In the genomic region with DNA sequence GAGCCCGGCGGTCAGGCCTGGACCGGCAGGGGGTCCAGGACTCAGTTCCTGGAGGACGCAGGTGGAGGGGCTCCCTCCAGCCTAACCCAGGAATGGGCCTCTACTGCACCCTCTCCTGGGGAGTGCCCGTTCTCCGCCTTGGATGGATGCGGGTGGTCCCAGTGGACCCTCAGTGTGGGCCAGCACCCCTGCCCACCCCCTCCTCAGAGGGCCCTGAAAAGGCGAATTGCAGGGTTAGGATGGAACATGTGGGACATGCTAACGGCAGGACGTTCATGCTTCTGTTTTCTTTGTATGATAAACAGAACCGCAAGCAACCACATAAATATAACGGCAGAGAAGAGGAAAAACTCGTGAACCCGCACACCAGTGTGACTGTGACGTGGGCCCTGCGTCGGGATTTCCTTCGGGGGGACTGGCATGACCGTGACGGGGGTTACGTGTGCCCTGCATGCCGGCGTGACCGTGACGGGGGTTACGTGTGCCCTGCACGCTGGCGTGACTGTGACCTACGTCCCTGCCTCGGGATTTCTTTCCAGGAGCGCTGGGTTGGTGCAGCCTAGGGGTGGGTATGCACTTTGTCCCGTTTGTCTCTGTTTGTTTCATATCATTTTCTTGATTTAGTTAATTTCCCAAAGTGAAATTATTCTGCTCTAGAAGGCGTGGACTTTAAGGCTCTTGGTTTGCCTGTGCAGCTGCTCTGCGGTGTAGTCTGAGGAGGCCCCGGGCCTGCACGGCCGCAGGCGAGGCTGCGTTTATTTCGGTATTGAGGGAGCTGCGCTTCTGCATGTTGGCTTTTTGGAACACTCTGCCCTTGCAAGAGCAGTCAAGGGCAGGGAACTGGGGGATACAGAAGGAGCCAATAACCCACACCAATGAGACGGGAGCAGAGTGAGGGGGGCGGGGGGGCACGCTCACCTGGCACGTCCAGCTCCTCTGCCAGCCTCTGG, we compare ENCODE assay signal across 15 cellular contexts. TPM values are rescaled to one million over a fixed set of nuclear protein-coding genes. Genes with fewer than 3 reads are reported as not detected.
DNase-seq lines count a peak whose midpoint lies in the region; ATAC-seq and TF ChIP-seq lines count a peak whose summit lies in the region.
"Had no signal": no experiment of that assay in that cellular context is flagged by ENCODE, and none has a peak within 500 bp of the region (broad histone marks: within the 10 kb centered on the region; RNA-seq: fewer than 3 reads in every experiment).

No MANE protein-coding gene starts in this region.

- no peak for ATAC-seq in mucosa of descending colon
- ATAC-seq in aorta (ENCODE audit: low FRiP score): no peak
- no peak for ATAC-seq in activated T-cell treated with anti-CD3 and anti-CD28 coated beads, Interleukin-2, amount 50 U/mL, for 4 hours

- H3K27me3 Mint-ChIP-seq in MCF 10A (ENCODE audit: insufficient read depth, unreplicated experiment): no peaks in the 10 kb centered on the region
- no peaks in the 10 kb centered on the region for H3K27me3 Mint-ChIP-seq in activated T-cell treated with anti-CD3 and anti-CD28 coated beads, Interleukin-2, amount 50 U/mL, for 4 hours (ENCODE audit: low read depth)
- H3K27me3 Mint-ChIP-seq: activated CD4-positive, alpha-beta memory T cell treated with anti-CD3 and anti-CD28 coated beads, Interleukin-2, amount 10 ng/mL, durations not matched to agents 7 days and 5 days had no signal

- H3K27me3 ChIP-seq in breast epithelium (no peaks in the 10 kb centered on the region), dorsolateral prefrontal cortex (no peaks in the 10 kb centered on the region), aorta (ENCODE audit: control insufficient read depth in 1 of 2, insufficient read depth in 2 of 2, low read length in 1 of 2) (no peaks in the 10 kb centered on the region), BE2C (no peaks in the 10 kb centered on the region)
- H3K27me3 ChIP-seq: neutrophil had no signal

- no peak overlapping the region for H3K27ac ChIP-seq in breast epithelium
- peak overlapping the region in 17 of 59 donors; percentile 1 to 92 (median 49) for H3K27ac ChIP-seq in dorsolateral prefrontal cortex
- H3K27ac ChIP-seq in aorta (ENCODE audit: low read depth in 1 of 2, low read length in 2 of 2): no peak overlapping the region
- H3K27ac ChIP-seq: foreskin keratinocyte, neutrophil had no signal

- CTCF ChIA-PET in MCF 10A (lab: Yijun Ruan, JAX): interaction anchor here (1.0 to 1.2 kb wide), 2 partner anchors 9 to 70 kb away, joined by 3 to 6 read pairs; no protein-coding TSS in a partner anchor

- H3K36me3 Mint-ChIP-seq in MCF 10A (ENCODE audit: insufficient read depth, unreplicated experiment): no peaks in the 10 kb centered on the region
- no peaks in the 10 kb centered on the region for H3K36me3 Mint-ChIP-seq in activated T-cell treated with anti-CD3 and anti-CD28 coated beads, Interleukin-2, amount 50 U/mL, for 4 hours (ENCODE audit: insufficient read depth)

- no peak overlapping the region for H3K27ac Mint-ChIP-seq in MCF 10A (ENCODE audit: low read depth, unreplicated experiment)
- H3K27ac Mint-ChIP-seq: activated CD4-positive, alpha-beta memory T cell treated with anti-CD3 and anti-CD28 coated beads, Interleukin-2, amount 10 ng/mL, durations not matched to agents 7 days and 5 days had no signal

- H3K4me1 ChIP-seq in breast epithelium (no peaks in the 10 kb centered on the region), mucosa of descending colon (ENCODE audit: low read depth) (peaks cover 10% of the 10 kb centered on the region), aorta (ENCODE audit: control insufficient read depth in 1 of 2, insufficient read depth in 2 of 2, low read length in 2 of 2) (no peaks in the 10 kb centered on the region), BE2C (peaks cover 9% of the 10 kb centered on the region)
- H3K4me1 ChIP-seq: foreskin keratinocyte had no signal

- H3K36me3 ChIP-seq in breast epithelium (no peaks in the 10 kb centered on the region), mucosa of descending colon (ENCODE audit: low read depth) (no peaks in the 10 kb centered on the region), aorta (ENCODE audit: control insufficient read depth in 1 of 2, insufficient read depth in 2 of 2, low read length in 1 of 2) (no peaks in the 10 kb centered on the region), BE2C (no peaks in the 10 kb centered on the region)
- H3K36me3 ChIP-seq: neutrophil had no signal

- no peaks in the 10 kb centered on the region for H3K4me1 Mint-ChIP-seq in MCF 10A (ENCODE audit: insufficient read depth, unreplicated experiment)
- no peaks in the 10 kb centered on the region for H3K4me1 Mint-ChIP-seq in activated T-cell treated with anti-CD3 and anti-CD28 coated beads, Interleukin-2, amount 50 U/mL, for 4 hours (ENCODE audit: low read depth)
- H3K4me1 Mint-ChIP-seq: activated CD4-positive, alpha-beta memory T cell treated with anti-CD3 and anti-CD28 coated beads, Interleukin-2, amount 10 ng/mL, durations not matched to agents 7 days and 5 days had no signal

- intact Hi-C loops in breast epithelium (cut with DNase I; ENCODE audit: low total_unique reads) (no loop called here), MCF 10A (cut with micrococcal nuclease) (no loop called here), dorsolateral prefrontal cortex (cut with DNase I) (no loop called here), mucosa of descending colon (cut with DNase I, micrococcal nuclease) (no loop called here), aorta (cut with DNase I) (no loop called here)

- H3K9me3 Mint-ChIP-seq in MCF 10A (ENCODE audit: unreplicated experiment): no peaks in the 10 kb centered on the region
- H3K9me3 Mint-ChIP-seq in activated T-cell treated with anti-CD3 and anti-CD28 coated beads, Interleukin-2, amount 50 U/mL, for 4 hours: no peaks in the 10 kb centered on the region
- H3K9me3 Mint-ChIP-seq: activated CD4-positive, alpha-beta memory T cell treated with anti-CD3 and anti-CD28 coated beads, Interleukin-2, amount 10 ng/mL, durations not matched to agents 7 days and 5 days had no signal

- TF ChIP-seq POLR2A in breast epithelium (IDR thresholded peaks at IDR 0.05): no peak

- H3K4me3 Mint-ChIP-seq in MCF 10A (ENCODE audit: unreplicated experiment): no peak overlapping the region
- H3K4me3 Mint-ChIP-seq in activated T-cell treated with anti-CD3 and anti-CD28 coated beads, Interleukin-2, amount 50 U/mL, for 4 hours: no peak overlapping the region
- H3K4me3 Mint-ChIP-seq: activated CD4-positive, alpha-beta memory T cell treated with anti-CD3 and anti-CD28 coated beads, Interleukin-2, amount 10 ng/mL, durations not matched to agents 7 days and 5 days had no signal

- H3K9me3 ChIP-seq in breast epithelium: no peaks in the 10 kb centered on the region
- H3K9me3 ChIP-seq in mucosa of descending colon: no peaks in the 10 kb centered on the region
- H3K9me3 ChIP-seq in aorta (ENCODE audit: control insufficient read depth, low read length): no peaks in the 10 kb centered on the region
- no peaks in the 10 kb centered on the region for H3K9me3 ChIP-seq in BE2C
- H3K9me3 ChIP-seq: neutrophil had no signal

- POLR2A ChIA-PET in MCF 10A (lab: Yijun Ruan, JAX): no interaction called here

- TF ChIP-seq CTCF in breast epithelium (IDR thresholded peaks at IDR 0.05) (no peak), MCF 10A (IDR thresholded peaks at IDR 0.05; ENCODE audit: unreplicated experiment) (no peak), dorsolateral prefrontal cortex (IDR thresholded peaks at IDR 0.05 in 54 of 56, conservative IDR thresholded peaks at IDR 0.05 in 2 of 56; ENCODE audit: low read depth in 1 of 56, partially characterized antibody in 56 of 56) (no peak), mucosa of descending colon (IDR thresholded peaks at IDR 0.05) (no peak), BE2C (IDR thresholded peaks at IDR 0.05; ENCODE audit: low read depth, low read length) (no peak)

- DNase-seq in breast epithelium (ENCODE audit: low spot score in 2 of 2) (peak in 1 of 2 donors; percentile 30), MCF 10A (ENCODE audit: unreplicated experiment) (no peak), dorsolateral prefrontal cortex (peak in 7 of 10 donors; percentile 17 to 44 (median 29)), mucosa of descending colon (peak; percentile 0 to 42 (median 13)), aorta (peak; percentile 35 to 63), germinal center (ENCODE audit: low spot score) (no peak), BE2C (no peak)
- DNase-seq in activated T-cell treated with anti-CD3 and anti-CD28 coated beads, Interleukin-2, amount 50 U/mL, for 4 hours: no peak
- DNase-seq: foreskin keratinocyte, NCI-H2081 treated with DMSO at 0.1 percent for 48 hours had no signal

- WGBS in aorta, 2 donors: 91 to 93% methylated on average over 45 of the region's 45 CpGs

- BruUV-seq in MCF 10A (replicated peaks; lab: Mats Ljungman, UMichigan): no TSS peak

- H3K4me3 ChIP-seq in breast epithelium (peak overlapping the region in 2 of 3 donors; percentile 35 to 56), dorsolateral prefrontal cortex (no peak overlapping the region), mucosa of descending colon (no peak overlapping the region), aorta (ENCODE audit: low read length in 2 of 2) (no peak overlapping the region), BE2C (ENCODE audit: low read depth, low read length) (no peak overlapping the region)
- H3K4me3 ChIP-seq: GM12878 had no signal

RNA-seq across cellular contexts. Expression of gene FTCD, which starts 3.1 kb away (rescaled TPM):
- total RNA-seq in breast epithelium (under 1 TPM in 1 of 3 donors, not detected in 2; 0.59 TPM), MCF 10A (2022) (0.20 TPM in 1 of 2 replicates, not detected in the other), dorsolateral prefrontal cortex (10 to 100 TPM in 104 of 120 experiments, 1 to 10 TPM in 16; 4.0 to 48.0 (median 20.5) TPM), mucosa of descending colon (1 to 10 TPM in 1 of 3 donors, under 1 TPM in 1, not detected in 1; 0.36 to 2.1 TPM), aorta (1 to 10 TPM; 1.1 to 2.6 TPM)
- 1 to 10 TPM in 1 of 2 donors, under 1 TPM in 1; 0.50 to 8.7 TPM for polyA plus RNA-seq in aorta
- polyA plus RNA-seq in BE2C (2012; ENCODE audit: insufficient read depth, insufficient read length, low read depth): 3.1 TPM
- under 1 TPM; 0.33 to 0.71 (median 0.40) TPM for total RNA-seq in activated T-cell treated with anti-CD3 and anti-CD28 coated beads, Interleukin-2, amount 50 U/mL, for 4 hours
- total RNA-seq: foreskin keratinocyte; T-helper 1 cell treated with Interleukin-12 subunit alpha and Interleukin-12 subunit beta and Interleukin-4 antibody, amounts not matched to agents 30 ng/mL and 1 ng/mL, for 36 hours had no signal
- polyA plus RNA-seq: foreskin keratinocyte, keratinocyte had no signal

RNA-seq across cellular contexts. Expression of gene SPATC1L, which starts 32.0 kb away (rescaled TPM):
- total RNA-seq in breast epithelium (1 to 10 TPM; 1.6 to 7.0 (median 6.2) TPM), MCF 10A (2022) (10.5 and 11.3 TPM in 2 replicates), dorsolateral prefrontal cortex (10 to 100 TPM in 116 of 120 experiments, 1 to 10 TPM in 4; 4.3 to 38.8 (median 21.8) TPM), mucosa of descending colon (10 to 100 TPM in 1 of 3 donors, 1 to 10 TPM in 2; 4.6 to 10.9 (median 4.6) TPM), aorta (10 to 100 TPM in 1 of 2 donors, 1 to 10 TPM in 1; 5.2 to 12.4 TPM)
- 10 to 100 TPM in 1 of 2 donors, 1 to 10 TPM in 1; 2.4 to 47.9 TPM for polyA plus RNA-seq in aorta
- polyA plus RNA-seq in BE2C (2012; ENCODE audit: insufficient read depth, insufficient read length, low read depth): 29.5 TPM
- 10 to 100 TPM in 2 of 3 donors, 1 to 10 TPM in 1; 6.8 to 17.5 (median 10.6) TPM for total RNA-seq in activated T-cell treated with anti-CD3 and anti-CD28 coated beads, Interleukin-2, amount 50 U/mL, for 4 hours

RNA-seq across cellular contexts. Expression of gene COL6A2, which starts 54.4 kb away (rescaled TPM):
- total RNA-seq in breast epithelium: 1,000 to 10,000 TPM in 1 of 3 donors, 100 to 1,000 TPM in 2; 177 to 1,266 (median 418) TPM
- 0.61 and 1.9 TPM in 2 replicates for total RNA-seq in MCF 10A (2022)
- total RNA-seq in dorsolateral prefrontal cortex: 10 to 100 TPM in 83 of 120 experiments, 1 to 10 TPM in 37; 4.3 to 57.2 (median 12.6) TPM
- 100 to 1,000 TPM in 2 of 3 donors, 10 to 100 TPM in 1; 65.1 to 858 (median 191) TPM for total RNA-seq in mucosa of descending colon
- total RNA-seq in aorta: 1,000 to 10,000 TPM; 1,386 to 1,431 TPM
- 1,000 to 10,000 TPM in 1 of 2 donors, 100 to 1,000 TPM in 1; 335 to 3,611 TPM for polyA plus RNA-seq in aorta
- polyA plus RNA-seq in BE2C (2012; ENCODE audit: insufficient read depth, insufficient read length, low read depth): 14.8 TPM
- total RNA-seq in activated T-cell treated with anti-CD3 and anti-CD28 coated beads, Interleukin-2, amount 50 U/mL, for 4 hours: 1 to 10 TPM; 4.8 to 7.7 (median 5.7) TPM

Comparison
In these comparisons a context has a peak if more than half of its experiments do, and no peak if none do; other contexts are left out.
1. DNase-seq: peak in dorsolateral prefrontal cortex (7 of 10), mucosa of descending colon (3 of 3) and aorta (2 of 2); none in MCF 10A (single experiment), germinal center (single experiment), BE2C (single experiment) and activated T-cell treated with anti-CD3 and anti-CD28 coated beads, Interleukin-2, amount 50 U/mL, for 4 hours (single experiment).
2. H3K4me3 ChIP-seq: peak in breast epithelium (2 of 3); none in dorsolateral prefrontal cortex (0 of 59), mucosa of descending colon (single experiment), aorta (0 of 2) and BE2C (single experiment).